Comparison of ENCODE assay signal across 8 cellular contexts in genomic region chr2:203814661-203815540, GRCh38. TPM values are rescaled to one million over a fixed set of nuclear protein-coding genes. Genes with fewer than 3 reads are reported as not detected.
DNase-seq lines count a peak whose midpoint lies in the region; ATAC-seq lines count a peak whose summit lies in the region.

No MANE protein-coding gene starts in this region.

- H3K36me3 Mint-ChIP-seq in CD4-positive, alpha-beta memory T cell, result no peaks in the 10 kb centered on the region
- H3K36me3 Mint-ChIP-seq in effector memory CD8-positive, alpha-beta T cell (ENCODE audit: insufficient read depth), result no peaks in the 10 kb centered on the region

- H2BK120ac ChIP-seq in mesendoderm (ENCODE audit: low read depth, low read length), result no peak overlapping the region

- H3K9me3 ChIP-seq in CD4-positive, alpha-beta memory T cell (ENCODE audit: control insufficient read depth in 1 of 2, low read length in 2 of 2), result no peaks in the 10 kb centered on the region

- no peak overlapping the region for H2BK5ac ChIP-seq in mesendoderm (ENCODE audit: low read length)

- CTCF ChIA-PET in CD4-positive, alpha-beta memory T cell (lab: Charles Lee; ENCODE audit: partially characterized antibody), result interaction anchor here (0.5 to 8.2 kb wide), 63 partner anchors 11 to 1225 kb away, joined by 3 to 118 read pairs (median 5); partner anchors contain the start of genes CD28, CTLA4 and CYP20A1

- no peaks in the 10 kb centered on the region for H3K79me2 ChIP-seq in mesendoderm (ENCODE audit: control insufficient read depth, insufficient read depth, low read length)

- no CpG with 5 or more reads among the region's 10 CpGs for WGBS in mesendoderm (ENCODE audit: extremely low coverage, insufficient coverage, low lambda C conversion rate)

- H3K4me1 Mint-ChIP-seq in CD4-positive, alpha-beta memory T cell, result peaks cover 20 to 54% (median 38%) of the 10 kb centered on the region in 4 donors
- peaks cover 26 to 27% of the 10 kb centered on the region in 2 donors for H3K4me1 Mint-ChIP-seq in effector memory CD8-positive, alpha-beta T cell (ENCODE audit: low read depth in 2 of 2)
- peaks cover 66% of the 10 kb centered on the region for H3K4me1 Mint-ChIP-seq in stimulated activated naive CD8-positive, alpha-beta T cell treated with anti-CD3 and anti-CD28 coated beads, Interleukin-15, amount 100 ng/mL, for 72 hours

- peak overlapping the region; percentile 57 to 86 (median 80) for H3K4me3 Mint-ChIP-seq in CD4-positive, alpha-beta memory T cell
- peak overlapping the region; percentile 48 to 53 for H3K4me3 Mint-ChIP-seq in effector memory CD8-positive, alpha-beta T cell
- peak overlapping the region; percentile 48 to 70 for H3K4me3 Mint-ChIP-seq in stimulated activated naive CD8-positive, alpha-beta T cell treated with anti-CD3 and anti-CD28 coated beads, Interleukin-15, amount 100 ng/mL, for 72 hours

- peak overlapping the region; percentile 30 to 86 (median 74) for H3K27ac Mint-ChIP-seq in CD4-positive, alpha-beta memory T cell
- H3K27ac Mint-ChIP-seq in effector memory CD8-positive, alpha-beta T cell, result peak overlapping the region in 1 of 2 donors; percentile 38
- peak overlapping the region; percentile 63 to 78 for H3K27ac Mint-ChIP-seq in stimulated activated naive CD8-positive, alpha-beta T cell treated with anti-CD3 and anti-CD28 coated beads, Interleukin-15, amount 100 ng/mL, for 72 hours

- H3K18ac ChIP-seq in mesendoderm (ENCODE audit: low read length), result no peak overlapping the region

- intact Hi-C loops in CD4-positive, alpha-beta memory T cell (cut with micrococcal nuclease), result loop anchor here (1.0 to 5.0 kb wide), 9 partner anchors 33 to 1243 kb away; partner anchors contain the start of gene CD28

- H3K4me1 ChIP-seq in CD4-positive, alpha-beta memory T cell (ENCODE audit: insufficient read depth, low read length), result peaks cover 49% of the 10 kb centered on the region
- H3K4me1 ChIP-seq in mesendoderm (ENCODE audit: control insufficient read depth, low read depth, low read length), result no peaks in the 10 kb centered on the region

- peak; percentile 70 for ATAC-seq in GM19328 (IDR thresholded peaks at IDR 0.05; ENCODE audit: unreplicated experiment)
- peak; percentile 90 for ATAC-seq in HG03520 (IDR thresholded peaks at IDR 0.05; ENCODE audit: unreplicated experiment)
- peak; percentile 71 for ATAC-seq in effector memory CD8-positive, alpha-beta T cell (replicated peaks)
- ATAC-seq in stimulated activated naive CD8-positive, alpha-beta T cell treated with anti-CD3 and anti-CD28 coated beads, Interleukin-15, amount 100 ng/mL, for 72 hours, result peak; percentile 78

- H3K4me2 ChIP-seq in mesendoderm (ENCODE audit: low read length), result no peak overlapping the region

- H3K36me3 ChIP-seq in CD4-positive, alpha-beta memory T cell (ENCODE audit: insufficient read depth, low read length), result no peaks in the 10 kb centered on the region
- H3K36me3 ChIP-seq in mesendoderm (ENCODE audit: control insufficient read depth, insufficient read depth, low read length), result no peaks in the 10 kb centered on the region

- DNase-seq in CD4-positive, alpha-beta memory T cell, result peak; percentile 53 to 76 (median 72)
- DNase-seq in NCI-H526 (lab: John Stamatoyannopoulos, UW) (peak; percentile 52 to 83), mesendoderm (peak; percentile 81)
- peak; percentile 54 for DNase-seq in activated CD4-positive, alpha-beta T cell treated with anti-CD3 and anti-CD28 coated beads for 4 hours
- peak; percentile 27 to 33 (median 28) for DNase-seq in effector memory CD8-positive, alpha-beta T cell
- DNase-seq in stimulated activated naive CD8-positive, alpha-beta T cell treated with anti-CD3 and anti-CD28 coated beads, Interleukin-15, amount 100 ng/mL, for 72 hours, result peak; percentile 45 to 57

- no peak overlapping the region for H2BK15ac ChIP-seq in mesendoderm (replicated peaks; ENCODE audit: low read depth)

- H2AK5ac ChIP-seq in mesendoderm (ENCODE audit: low read length), result no peak overlapping the region

- H3K79me1 ChIP-seq in mesendoderm (ENCODE audit: low read length), result no peaks in the 10 kb centered on the region

- H3K56ac ChIP-seq in mesendoderm (ENCODE audit: low read length), result no peak overlapping the region

- H3K27ac ChIP-seq in CD4-positive, alpha-beta memory T cell (ENCODE audit: low read depth, low read length), result no peak overlapping the region
- no peak overlapping the region for H3K27ac ChIP-seq in mesendoderm (ENCODE audit: low read depth, low read length)

- POLR2A ChIA-PET in CD4-positive, alpha-beta memory T cell (lab: Charles Lee; ENCODE audit: partially characterized antibody), result interaction anchor here (0.6 to 3.3 kb wide), 18 partner anchors 9 to 576 kb away, joined by 3 to 17 read pairs (median 4); partner anchors contain the start of gene CYP20A1

- no peak overlapping the region for H3K9ac ChIP-seq in mesendoderm (ENCODE audit: low read length)

- peak overlapping the region in 1 of 2 donors; percentile 21 for H3K4me3 ChIP-seq in CD4-positive, alpha-beta memory T cell (ENCODE audit: low read length in 2 of 2)
- no peak overlapping the region for H3K4me3 ChIP-seq in mesendoderm (ENCODE audit: low read length)

- no peak overlapping the region for H4K8ac ChIP-seq in mesendoderm (ENCODE audit: low read depth, low read length)

- H3K4ac ChIP-seq in mesendoderm (ENCODE audit: low read depth, low read length), result no peak overlapping the region

- H3K27me3 ChIP-seq in CD4-positive, alpha-beta memory T cell (ENCODE audit: insufficient read depth, low read length), result no peaks in the 10 kb centered on the region
- H3K27me3 ChIP-seq in mesendoderm (ENCODE audit: insufficient read depth, low read length, poor library complexity), result no peaks in the 10 kb centered on the region

- no peak overlapping the region for H4K5ac ChIP-seq in mesendoderm (ENCODE audit: low read length)

- no peaks in the 10 kb centered on the region for H3K9me3 Mint-ChIP-seq in CD4-positive, alpha-beta memory T cell
- H3K9me3 Mint-ChIP-seq in effector memory CD8-positive, alpha-beta T cell, result no peaks in the 10 kb centered on the region
- H3K9me3 Mint-ChIP-seq in stimulated activated naive CD8-positive, alpha-beta T cell treated with anti-CD3 and anti-CD28 coated beads, Interleukin-15, amount 100 ng/mL, for 72 hours, result no peaks in the 10 kb centered on the region

- no peak overlapping the region for H3K23ac ChIP-seq in mesendoderm (ENCODE audit: low read length)

- no peaks in the 10 kb centered on the region for H3K27me3 Mint-ChIP-seq in CD4-positive, alpha-beta memory T cell
- peaks cover 0 to 13% of the 10 kb centered on the region in 2 donors for H3K27me3 Mint-ChIP-seq in effector memory CD8-positive, alpha-beta T cell
- peaks cover 6% of the 10 kb centered on the region for H3K27me3 Mint-ChIP-seq in stimulated activated naive CD8-positive, alpha-beta T cell treated with anti-CD3 and anti-CD28 coated beads, Interleukin-15, amount 100 ng/mL, for 72 hours

RNA-seq across cellular contexts. Expression of gene CTLA4, which starts 52.7 kb away (rescaled TPM):
- total RNA-seq in CD4-positive, alpha-beta memory T cell, result 10 to 100 TPM; 18.4 to 20.4 TPM
- 1 to 10 TPM; 7.6 to 9.0 TPM for polyA plus RNA-seq in CD4-positive, alpha-beta memory T cell
- not detected for polyA plus RNA-seq in mesendoderm (2013, experiment 1 of 2)
- polyA plus RNA-seq in mesendoderm (2013, experiment 2 of 2), result not detected

Comparison
In these comparisons a context has a peak if more than half of its experiments do, and no peak if none do; other contexts are left out.
1. DNase-seq: peak in every context shown above with its lines; median percentile 81 in mesendoderm; 72 in CD4-positive, alpha-beta memory T cell; 68 in NCI-H526; 54 in activated CD4-positive, alpha-beta T cell treated with anti-CD3 and anti-CD28 coated beads for 4 hours; 51 in stimulated activated naive CD8-positive, alpha-beta T cell treated with anti-CD3 and anti-CD28 coated beads, Interleukin-15, amount 100 ng/mL, for 72 hours; 28 in effector memory CD8-positive, alpha-beta T cell.